ENCODE assay signal across 9 cellular contexts in the genomic region with DNA sequence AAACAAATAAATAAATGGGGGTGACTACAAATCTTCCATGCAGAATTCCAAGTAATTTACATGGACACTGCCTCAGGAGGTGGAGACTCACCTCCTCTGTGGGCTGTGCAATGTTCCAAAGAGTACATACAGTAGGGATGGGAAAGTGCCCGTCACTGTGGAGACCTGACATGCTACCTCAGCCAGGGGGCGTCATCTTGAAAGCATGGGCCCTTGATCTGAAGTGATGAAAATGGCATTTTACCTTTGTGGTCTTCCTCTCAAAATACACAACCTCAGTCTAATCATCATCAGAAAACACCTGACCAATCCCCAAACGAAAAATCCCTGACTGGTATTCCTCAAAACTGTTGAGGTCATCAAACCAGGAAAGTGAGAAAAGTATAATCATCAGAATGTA. TPM values are rescaled to one million over a fixed set of nuclear protein-coding genes. Genes with fewer than 3 reads are reported as not detected.
DNase-seq lines count a peak whose midpoint lies in the region; ATAC-seq and TF ChIP-seq lines count a peak whose summit lies in the region.
"Had no signal": no experiment of that assay in that cellular context is flagged by ENCODE, and none has a peak within 500 bp of the region (broad histone marks: within the 10 kb centered on the region; RNA-seq: fewer than 3 reads in every experiment).

No MANE protein-coding gene starts in this region.

- intact Hi-C loops in lower lobe of right lung (cut with DNase I) (no loop called here), esophagus muscularis mucosa (cut with DNase I) (no loop called here)

- H3K27ac ChIP-seq in lower lobe of right lung (no peak overlapping the region), esophagus muscularis mucosa (replicated peaks in 1 of 4) (no peak overlapping the region)
- H3K27ac ChIP-seq: skin epidermis had no signal

- no peak overlapping the region for H3K27ac Mint-ChIP-seq in activated naive CD4-positive, alpha-beta T cell treated with anti-CD3 and anti-CD28 coated beads, Interleukin-2, amount 10 ng/mL, durations not matched to agents 7 days and 5 days

- TF ChIP-seq EP300 in esophagus muscularis mucosa (IDR thresholded peaks at IDR 0.05) = no peak

- 23% methylated on average over 3 of the region's 3 CpGs for WGBS in esophagus muscularis mucosa

- no peak overlapping the region for H3K4me3 ChIP-seq in lower lobe of right lung
- no peak overlapping the region for H3K4me3 ChIP-seq in esophagus muscularis mucosa
- H3K4me3 ChIP-seq: skin epidermis had no signal

- TF ChIP-seq POLR2A in esophagus muscularis mucosa (IDR thresholded peaks at IDR 0.05; ENCODE audit: low read depth) = no peak

- H3K9me3 Mint-ChIP-seq in activated naive CD4-positive, alpha-beta T cell treated with anti-CD3 and anti-CD28 coated beads, Interleukin-2, amount 10 ng/mL, durations not matched to agents 7 days and 5 days = no peaks in the 10 kb centered on the region

- H3K27me3 ChIP-seq in lower lobe of right lung (ENCODE audit: low read depth) = no peaks in the 10 kb centered on the region
- no peaks in the 10 kb centered on the region for H3K27me3 ChIP-seq in esophagus muscularis mucosa

- no peaks in the 10 kb centered on the region for H3K9me3 ChIP-seq in lower lobe of right lung
- H3K9me3 ChIP-seq in esophagus muscularis mucosa = no peaks in the 10 kb centered on the region

- TF ChIP-seq CTCF in lower lobe of right lung (IDR thresholded peaks at IDR 0.05) (peak; percentile 30), esophagus muscularis mucosa (IDR thresholded peaks at IDR 0.05) (peak in 1 of 3 experiments; percentile 23)

- H3K4me3 Mint-ChIP-seq in activated naive CD4-positive, alpha-beta T cell treated with anti-CD3 and anti-CD28 coated beads, Interleukin-2, amount 10 ng/mL, durations not matched to agents 7 days and 5 days = no peak overlapping the region

- H3K27me3 Mint-ChIP-seq in activated naive CD4-positive, alpha-beta T cell treated with anti-CD3 and anti-CD28 coated beads, Interleukin-2, amount 10 ng/mL, durations not matched to agents 7 days and 5 days = peaks cover 4% of the 10 kb centered on the region

- ATAC-seq in lower lobe of right lung = no peak
- ATAC-seq in HG03039 (IDR thresholded peaks at IDR 0.05; ENCODE audit: unreplicated experiment) = no peak
- no peak for ATAC-seq in HG03565 (IDR thresholded peaks at IDR 0.05; ENCODE audit: unreplicated experiment)

- H3K4me1 Mint-ChIP-seq in activated naive CD4-positive, alpha-beta T cell treated with anti-CD3 and anti-CD28 coated beads, Interleukin-2, amount 10 ng/mL, durations not matched to agents 7 days and 5 days = peaks cover 25% of the 10 kb centered on the region

- CTCF ChIA-PET in activated naive CD4-positive, alpha-beta T cell treated with anti-CD3 and anti-CD28 coated beads, Interleukin-2, amount 10 ng/mL, durations not matched to agents 7 days and 5 days (lab: Charles Lee) = interaction anchor here (0.9 to 1.6 kb wide), 3 partner anchors 12 to 76 kb away, joined by 3 read pairs; no protein-coding TSS in a partner anchor

- DNase-seq in NCI-H524 (lab: John Stamatoyannopoulos, UW) (peak; percentile 16 to 48), NCI-H524 treated with DMSO at 0.1 percent for 48 hours (lab: John Stamatoyannopoulos, UW) (no peak), KG1 (lab: John Stamatoyannopoulos, UW) (peak; percentile 29), lower lobe of right lung (no peak), esophagus muscularis mucosa (ENCODE audit: extremely low spot score) (no peak)
- peak; percentile 55 for DNase-seq in activated naive CD4-positive, alpha-beta T cell treated with anti-CD3 and anti-CD28 coated beads, Interleukin-2, amount 10 ng/mL, durations not matched to agents 7 days and 5 days

- no peaks in the 10 kb centered on the region for H3K36me3 ChIP-seq in lower lobe of right lung
- peaks cover 0 to 17% (median 15%) of the 10 kb centered on the region in 4 donors for H3K36me3 ChIP-seq in esophagus muscularis mucosa

- peaks cover 8% of the 10 kb centered on the region for H3K4me1 ChIP-seq in lower lobe of right lung
- H3K4me1 ChIP-seq in esophagus muscularis mucosa = no peaks in the 10 kb centered on the region

- peaks cover 7% of the 10 kb centered on the region for H3K36me3 Mint-ChIP-seq in activated naive CD4-positive, alpha-beta T cell treated with anti-CD3 and anti-CD28 coated beads, Interleukin-2, amount 10 ng/mL, durations not matched to agents 7 days and 5 days

RNA-seq across cellular contexts. Expression of a gene that starts 48.4 kb away (rescaled TPM):
- total RNA-seq in lower lobe of right lung (48.1 TPM), esophagus muscularis mucosa (10 to 100 TPM; 32.5 to 35.0 (median 33.2) TPM)

Comparison
In these comparisons a context has a peak if more than half of its experiments do, and no peak if none do; other contexts are left out.
1. DNase-seq: peak in NCI-H524 (2 of 2), KG1 (single experiment) and activated naive CD4-positive, alpha-beta T cell treated with anti-CD3 and anti-CD28 coated beads, Interleukin-2, amount 10 ng/mL, durations not matched to agents 7 days and 5 days (single experiment); none in NCI-H524 treated with DMSO at 0.1 percent for 48 hours (single experiment), lower lobe of right lung (single experiment) and esophagus muscularis mucosa (single experiment).